12 cellular contexts compared by ENCODE assay signal in the genomic region with DNA sequence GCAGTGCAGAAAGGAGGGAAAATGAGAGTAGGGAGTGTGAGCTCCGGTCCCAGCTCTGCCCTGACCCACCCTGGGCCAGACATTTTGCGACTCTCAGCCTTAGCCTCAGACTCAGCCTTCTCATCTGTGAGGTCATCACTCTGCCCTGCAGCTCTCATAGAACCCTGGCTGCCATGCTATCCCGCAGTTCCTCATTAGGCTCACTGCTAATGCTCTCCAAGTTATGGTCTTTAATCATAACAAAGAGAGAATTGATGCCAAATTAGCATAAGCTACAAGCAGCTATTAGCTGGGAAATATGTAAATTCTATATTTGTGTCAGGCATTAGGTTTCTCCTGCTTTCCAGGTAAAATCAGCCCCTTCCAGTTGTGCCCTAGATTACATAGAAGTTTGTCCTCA. TPM values are rescaled to one million over a fixed set of nuclear protein-coding genes. Genes with fewer than 3 reads are reported as not detected.
DNase-seq lines count a peak whose midpoint lies in the region; TF ChIP-seq lines count a peak whose summit lies in the region.
"Had no signal": no experiment of that assay in that cellular context is flagged by ENCODE, and none has a peak within 500 bp of the region (broad histone marks: within the 10 kb centered on the region; RNA-seq: fewer than 3 reads in every experiment).

No MANE protein-coding gene starts in this region.

- no peaks in the 10 kb centered on the region for H3K36me3 ChIP-seq in mesendoderm (ENCODE audit: control insufficient read depth, insufficient read depth, low read length)
- H3K36me3 ChIP-seq in thyroid gland: no peaks in the 10 kb centered on the region
- H3K36me3 ChIP-seq: BLaER1 had no signal

- H3K9me3 ChIP-seq in thyroid gland: no peaks in the 10 kb centered on the region
- H3K9me3 ChIP-seq: BLaER1 had no signal

- no peak overlapping the region for H4K5ac ChIP-seq in mesendoderm (ENCODE audit: low read length)

- WGBS in mesendoderm (ENCODE audit: extremely low coverage, insufficient coverage, low lambda C conversion rate): no CpG with 5 or more reads among the region's 3 CpGs
- 81 to 91% methylated on average over 3 of the region's 3 CpGs for WGBS in thyroid gland, 2 donors

- DNase-seq in NCI-H510A treated with DMSO at 0.1 percent for 48 hours (lab: John Stamatoyannopoulos, UW) (peak; percentile 40), NCI-H510A (lab: John Stamatoyannopoulos, UW) (no peak), NCI-H526 treated with DMSO at 0.1 percent for 48 hours (lab: John Stamatoyannopoulos, UW) (peak; percentile 66), mesendoderm (no peak), hippocampal formation (lab: John Stamatoyannopoulos, UW) (no peak), thyroid gland (no peak), NCI-H1417 treated with DMSO at 0.1 percent for 48 hours (lab: John Stamatoyannopoulos, UW) (no peak)
- DNase-seq: 8988T, AML-193, DMS53 had no signal

- no peaks in the 10 kb centered on the region for H3K27me3 ChIP-seq in mesendoderm (ENCODE audit: insufficient read depth, low read length, poor library complexity)
- no peaks in the 10 kb centered on the region for H3K27me3 ChIP-seq in thyroid gland

- H3K4me1 ChIP-seq in mesendoderm (ENCODE audit: control insufficient read depth, low read depth, low read length) (peaks cover 14% of the 10 kb centered on the region), thyroid gland (peaks cover 5 to 9% of the 10 kb centered on the region in 2 donors)
- H3K4me1 ChIP-seq: BLaER1 had no signal

- H3K27ac ChIP-seq in mesendoderm (ENCODE audit: low read depth, low read length): no peak overlapping the region
- no peak overlapping the region for H3K27ac ChIP-seq in thyroid gland
- H3K27ac ChIP-seq: BLaER1 had no signal

- peak overlapping the region; percentile 18 for H3K56ac ChIP-seq in mesendoderm (ENCODE audit: low read length)

- no peaks in the 10 kb centered on the region for H3K79me2 ChIP-seq in mesendoderm (ENCODE audit: control insufficient read depth, insufficient read depth, low read length)

- no peak for TF ChIP-seq POLR2A in thyroid gland (IDR thresholded peaks at IDR 0.05)

- no peaks in the 10 kb centered on the region for H3K79me1 ChIP-seq in mesendoderm (ENCODE audit: low read length)

- no peak overlapping the region for H2BK120ac ChIP-seq in mesendoderm (ENCODE audit: low read depth, low read length)

- no peak overlapping the region for H3K4me2 ChIP-seq in mesendoderm (ENCODE audit: low read length)
- H3K4me2 ChIP-seq: BLaER1 had no signal

- H2BK5ac ChIP-seq in mesendoderm (ENCODE audit: low read length): no peak overlapping the region

- no peak overlapping the region for H3K9ac ChIP-seq in mesendoderm (ENCODE audit: low read length)
- H3K9ac ChIP-seq: BLaER1 had no signal

- no peak overlapping the region for H3K18ac ChIP-seq in mesendoderm (ENCODE audit: low read length)

- H3K23ac ChIP-seq in mesendoderm (ENCODE audit: low read length): no peak overlapping the region

- H3K4ac ChIP-seq in mesendoderm (ENCODE audit: low read depth, low read length): no peak overlapping the region

- no peak for TF ChIP-seq CTCF in thyroid gland (IDR thresholded peaks at IDR 0.05)

- H4K8ac ChIP-seq in mesendoderm (ENCODE audit: low read depth, low read length): no peak overlapping the region

- peak overlapping the region; percentile 19 for H2AK5ac ChIP-seq in mesendoderm (ENCODE audit: low read length)

- intact Hi-C loops in thyroid gland (cut with DNase I): no loop called here

- H3K4me3 ChIP-seq in mesendoderm (ENCODE audit: low read length): no peak overlapping the region
- no peak overlapping the region for H3K4me3 ChIP-seq in thyroid gland (replicated peaks in 1 of 3)
- H3K4me3 ChIP-seq: BLaER1 had no signal

- H2BK15ac ChIP-seq in mesendoderm (replicated peaks; ENCODE audit: low read depth): no peak overlapping the region

RNA-seq across cellular contexts. Expression of gene MLN, which starts 46.5 kb away (rescaled TPM):
- polyA plus RNA-seq in mesendoderm (2013, experiment 1 of 2): not detected
- not detected for polyA plus RNA-seq in mesendoderm (2013, experiment 2 of 2)
- total RNA-seq in thyroid gland: not detected
- total RNA-seq: CD8-positive, alpha-beta memory T cell had no signal
- polyA plus RNA-seq: CD8-positive, alpha-beta memory T cell had no signal

Comparison
In these comparisons a context has a peak if more than half of its experiments do, and no peak if none do; other contexts are left out.
1. DNase-seq: peak in NCI-H510A treated with DMSO at 0.1 percent for 48 hours (single experiment) and NCI-H526 treated with DMSO at 0.1 percent for 48 hours (single experiment); none in NCI-H510A (single experiment), mesendoderm (single experiment), hippocampal formation (0 of 2), thyroid gland (0 of 2) and NCI-H1417 treated with DMSO at 0.1 percent for 48 hours (single experiment).